1 cellular context compared by ENCODE assay signal in genomic region chr11:12950681-12951080, GRCh38.
A peak's percentile ranks its signal among the peaks of the same experiment; 100 is the strongest.
TF ChIP-seq lines count a peak whose summit lies in the region.

No MANE protein-coding gene starts in this region.

TF ChIP-seq in HCT116, 20 proteins besides CTCF, POLR2A, EP300 and RAD21 (continued from another document):
- TF ChIP-seq ZBTB33 (IDR thresholded peaks at IDR 0.05; ENCODE audit: extremely low read depth, insufficient replicate concordance, low read length) = no peak
- TF ChIP-seq CEBPB (IDR thresholded peaks at IDR 0.05; ENCODE audit: low read depth) = peak; percentile 65; the same call in 1 of the 2 replicates
- no peak for TF ChIP-seq REST (IDR thresholded peaks at IDR 0.05; ENCODE audit: low read depth)
- TF ChIP-seq EZH2phosphoT487 (IDR thresholded peaks at IDR 0.05; ENCODE audit: borderline replicate concordance) = no peak
- no peak for TF ChIP-seq EGR1 (IDR thresholded peaks at IDR 0.05; ENCODE audit: low read depth)
